Comparison of ENCODE assay signal across 8 cellular contexts in the genomic region with DNA sequence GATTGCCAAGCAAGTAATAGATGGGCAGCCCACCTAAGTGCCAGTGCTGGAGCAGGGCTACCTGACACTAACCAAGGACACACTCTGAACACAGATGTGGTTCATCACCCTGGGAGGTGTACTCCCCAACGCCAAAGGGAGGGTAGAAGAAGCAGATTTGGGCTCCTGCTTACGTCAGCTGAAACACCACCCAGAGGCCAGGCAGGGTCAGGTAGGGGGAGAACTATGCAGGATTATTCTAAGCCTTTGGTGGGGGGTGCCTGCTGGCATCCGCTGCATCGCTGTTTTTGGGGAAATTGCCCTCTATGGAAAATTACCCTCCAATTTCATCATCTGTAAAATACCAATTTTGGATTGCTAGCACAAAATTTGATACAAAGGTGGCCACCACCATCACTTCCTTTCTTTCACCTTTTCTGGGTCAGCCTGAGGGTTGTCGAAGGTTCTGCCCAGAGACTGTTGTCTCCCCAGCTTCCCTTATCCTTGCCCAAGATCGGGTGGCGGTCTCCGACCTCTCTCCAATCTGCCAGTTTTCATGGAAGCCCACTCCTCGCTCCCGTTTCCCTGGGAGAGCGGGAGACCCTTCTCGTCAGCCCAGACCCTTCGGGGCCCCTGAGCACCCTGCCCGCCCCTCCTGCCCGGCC. TPM values are rescaled to one million over a fixed set of nuclear protein-coding genes. Genes with fewer than 3 reads are reported as not detected.
DNase-seq lines count a peak whose midpoint lies in the region; ATAC-seq and TF ChIP-seq lines count a peak whose summit lies in the region.

No MANE protein-coding gene starts in this region.

- H3K79me2 ChIP-seq in OCI-LY3 (ENCODE audit: low read length) (peaks cover 23% of the 10 kb centered on the region), mammary epithelial cell (ENCODE audit: insufficient read depth, low read length) (no peaks in the 10 kb centered on the region)

- 92% methylated on average over 9 of the region's 15 CpGs for WGBS in mammary epithelial cell (ENCODE audit: low coverage, missing lambda C conversion rate)

- H3K9me3 ChIP-seq in OCI-LY3 (ENCODE audit: insufficient read depth, low read length), result no peaks in the 10 kb centered on the region
- H3K9me3 ChIP-seq in mammary epithelial cell (replicated peaks; ENCODE audit: insufficient read depth, low read length), result no peaks in the 10 kb centered on the region

- H3K27me3 ChIP-seq in OCI-LY3 (ENCODE audit: low read depth, low read length), result no peaks in the 10 kb centered on the region
- H3K27me3 ChIP-seq in mammary epithelial cell (ENCODE audit: insufficient read depth, low read length), result no peaks in the 10 kb centered on the region

- no TSS peak for BruUV-seq in mammary epithelial cell (replicated peaks; lab: Mats Ljungman, UMichigan)

- TF ChIP-seq CTCF in OCI-LY3 (IDR thresholded peaks at IDR 0.05; ENCODE audit: low read depth, low read length), result no peak
- TF ChIP-seq CTCF in mammary epithelial cell (conservative IDR thresholded peaks at IDR 0.05 in 1 of 2, IDR thresholded peaks at IDR 0.05 in 1 of 2; ENCODE audit: extremely low read depth in 1 of 2, insufficient read depth in 1 of 2, low read depth in 1 of 2, low read length in 2 of 2), result no peak

- H4K20me1 ChIP-seq in OCI-LY3 (ENCODE audit: insufficient read depth, low read length) (no peaks in the 10 kb centered on the region), mammary epithelial cell (ENCODE audit: insufficient read depth, low read length) (no peaks in the 10 kb centered on the region)

- peak; percentile 54 for DNase-seq in activated naive CD8-positive, alpha-beta T cell treated with anti-CD3 and anti-CD28 coated beads for 36 hours
- DNase-seq in stimulated activated CD4-positive, alpha-beta T cell treated with anti-CD3 and anti-CD28 coated beads, Interleukin-4, amount 100 ng/mL, for 24 hours, result peak; percentile 57
- DNase-seq in occipital lobe (lab: John Stamatoyannopoulos, UW), result no peak
- no peak for DNase-seq in SKM-1 treated with dmso at 0.1 percent for 144 hours (lab: John Stamatoyannopoulos, UW; ENCODE audit: unreplicated experiment)
- DNase-seq in cerebellar nuclear complex (lab: John Stamatoyannopoulos, UW), result no peak
- DNase-seq in mammary epithelial cell, result no peak

- CTCF ChIA-PET in mammary epithelial cell (lab: Charles Lee; ENCODE audit: low non-redundant PET), result no interaction called here

- H3K4me2 ChIP-seq in OCI-LY3 (ENCODE audit: low read length) (peak overlapping the region; percentile 95), mammary epithelial cell (ENCODE audit: insufficient read depth, low read depth, low read length) (no peak overlapping the region)

- H3K4me1 ChIP-seq in OCI-LY3 (ENCODE audit: low read length) (peaks cover 39% of the 10 kb centered on the region), mammary epithelial cell (ENCODE audit: insufficient read depth, low read length) (peaks cover 20% of the 10 kb centered on the region)

- H3K27me3 Mint-ChIP-seq in activated naive CD8-positive, alpha-beta T cell treated with anti-CD3 and anti-CD28 coated beads for 36 hours, result no peaks in the 10 kb centered on the region

- intact Hi-C loops in mammary epithelial cell (cut with micrococcal nuclease), result no loop called here

- peaks cover 32% of the 10 kb centered on the region for H3K36me3 Mint-ChIP-seq in activated naive CD8-positive, alpha-beta T cell treated with anti-CD3 and anti-CD28 coated beads for 36 hours

- in situ Hi-C loops in mammary epithelial cell (cut with MboI; ENCODE audit: low sequenced_read_pairs in 2 of 2), result no loop called here

- dilution Hi-C loops in mammary epithelial cell (cut with HindIII; ENCODE audit: low sequenced_read_pairs), result no loop called here

- ATAC-seq in GM18861 (IDR thresholded peaks at IDR 0.05; ENCODE audit: unreplicated experiment), result peak; percentile 2

- peak overlapping the region; percentile 68 for H3K27ac ChIP-seq in OCI-LY3 (ENCODE audit: low read length)
- no peak overlapping the region for H3K27ac ChIP-seq in mammary epithelial cell (ENCODE audit: insufficient read depth, low read depth, low read length)

- peak overlapping the region; percentile 95 for H3K4me3 Mint-ChIP-seq in activated naive CD8-positive, alpha-beta T cell treated with anti-CD3 and anti-CD28 coated beads for 36 hours

- H3K36me3 ChIP-seq in OCI-LY3 (replicated peaks; ENCODE audit: low read depth, low read length) (peaks cover 11% of the 10 kb centered on the region), mammary epithelial cell (ENCODE audit: insufficient read depth, low read length) (no peaks in the 10 kb centered on the region)

- H2AFZ ChIP-seq in OCI-LY3 (ENCODE audit: low read depth, low read length) (peak overlapping the region; percentile 85), mammary epithelial cell (ENCODE audit: low read depth, low read length) (no peak overlapping the region)

- H3K4me3 ChIP-seq in OCI-LY3 (ENCODE audit: low read length), result peak overlapping the region; percentile 90
- no peak overlapping the region for H3K4me3 ChIP-seq in mammary epithelial cell (replicated peaks in 1 of 3; ENCODE audit: insufficient read depth in 1 of 3, low read depth in 2 of 3, low read length in 3 of 3)

- H3K9ac ChIP-seq in OCI-LY3 (ENCODE audit: low read length), result peak overlapping the region; percentile 95
- H3K9ac ChIP-seq in mammary epithelial cell (ENCODE audit: insufficient read depth, low read length), result no peak overlapping the region

- H3K9me3 Mint-ChIP-seq in activated naive CD8-positive, alpha-beta T cell treated with anti-CD3 and anti-CD28 coated beads for 36 hours, result peaks cover 2% of the 10 kb centered on the region

- H3K27ac Mint-ChIP-seq in activated naive CD8-positive, alpha-beta T cell treated with anti-CD3 and anti-CD28 coated beads for 36 hours, result peak overlapping the region; percentile 98

- H3K4me1 Mint-ChIP-seq in activated naive CD8-positive, alpha-beta T cell treated with anti-CD3 and anti-CD28 coated beads for 36 hours, result peaks cover 71% of the 10 kb centered on the region

RNA-seq across cellular contexts. Expression of gene BIN2, which starts 0.5 kb away (rescaled TPM):
- 10 to 100 TPM; 32.0 to 34.2 TPM for total RNA-seq in activated naive CD8-positive, alpha-beta T cell treated with anti-CD3 and anti-CD28 coated beads for 36 hours
- total RNA-seq in occipital lobe, result 2.2 TPM
- total RNA-seq in mammary epithelial cell, result not detected
- polyA plus RNA-seq in mammary epithelial cell, result not detected
- not detected for polyA minus RNA-seq in mammary epithelial cell

RNA-seq across cellular contexts. Expression of gene CELA1, which starts 23.0 kb away (rescaled TPM):
- total RNA-seq in activated naive CD8-positive, alpha-beta T cell treated with anti-CD3 and anti-CD28 coated beads for 36 hours, result not detected
- total RNA-seq in occipital lobe, result not detected
- total RNA-seq in mammary epithelial cell, result not detected
- polyA plus RNA-seq in mammary epithelial cell, result not detected
- not detected for polyA minus RNA-seq in mammary epithelial cell

RNA-seq across cellular contexts. Expression of gene SMAGP, which starts 53.2 kb away (rescaled TPM):
- total RNA-seq in activated naive CD8-positive, alpha-beta T cell treated with anti-CD3 and anti-CD28 coated beads for 36 hours, result 1 to 10 TPM in 1 of 2 experiments, under 1 TPM in 1; 0.64 to 1.3 TPM
- 3.1 TPM for total RNA-seq in occipital lobe
- 10 to 100 TPM; 21.2 to 34.3 TPM for total RNA-seq in mammary epithelial cell
- polyA plus RNA-seq in mammary epithelial cell, result 47.6 TPM
- 35.5 TPM for polyA minus RNA-seq in mammary epithelial cell

Comparison
In these comparisons a context has a peak if more than half of its experiments do, and no peak if none do; other contexts are left out.
1. DNase-seq: peak in activated naive CD8-positive, alpha-beta T cell treated with anti-CD3 and anti-CD28 coated beads for 36 hours (single experiment) and stimulated activated CD4-positive, alpha-beta T cell treated with anti-CD3 and anti-CD28 coated beads, Interleukin-4, amount 100 ng/mL, for 24 hours (single experiment); none in occipital lobe (single experiment), SKM-1 treated with dmso at 0.1 percent for 144 hours (single experiment), cerebellar nuclear complex (0 of 2) and mammary epithelial cell (single experiment).
2. RNA of gene BIN2, which starts 0.5 kb away (total RNA-seq): 32.0 to 34.2 TPM in activated naive CD8-positive, alpha-beta T cell treated with anti-CD3 and anti-CD28 coated beads for 36 hours; 2.2 TPM in occipital lobe (single experiment) and not detected in mammary epithelial cell; every median in the first group is over 10 times any median in the second.